Comparison of ENCODE assay signal across 8 cellular contexts in genomic region chr13:106535552-106536243, GRCh38. TPM values are rescaled to one million over a fixed set of nuclear protein-coding genes. Genes with fewer than 3 reads are reported as not detected.
A peak's percentile ranks its signal among the peaks of the same experiment; 100 is the strongest.
DNase-seq lines count a peak whose midpoint lies in the region; ATAC-seq and TF ChIP-seq lines count a peak whose summit lies in the region.

TSS of gene EFNB2 (minus strand) at chr13:106535662. CDS start at chr13:106534964, 698 bp downstream.

- H3K9me3 Mint-ChIP-seq in T-helper 2 cell treated with Interferon-gamma antibody and Interleukin-4, amounts not matched to agents 5 μg/mL and 100 μg/mL, for 36 hours, result no peaks in the 10 kb centered on the region

- H3K36me3 ChIP-seq in ascending aorta (peaks cover 0 to under 1% of the 10 kb centered on the region in 2 donors), vagina (peaks cover 0 to 10% of the 10 kb centered on the region in 2 donors)

- H3K27me3 Mint-ChIP-seq in T-helper 2 cell treated with Interferon-gamma antibody and Interleukin-4, amounts not matched to agents 5 μg/mL and 100 μg/mL, for 36 hours (ENCODE audit: low read depth), result peaks cover 38% of the 10 kb centered on the region

- H3K4me1 Mint-ChIP-seq in T-helper 2 cell treated with Interferon-gamma antibody and Interleukin-4, amounts not matched to agents 5 μg/mL and 100 μg/mL, for 36 hours (ENCODE audit: low read depth), result peaks cover 15% of the 10 kb centered on the region

- under 1% methylated on average over 102 of the region's 102 CpGs for WGBS in right cardiac atrium

- no peaks in the 10 kb centered on the region for H3K4me1 ChIP-seq in ascending aorta
- H3K4me1 ChIP-seq in right cardiac atrium (ENCODE audit: control insufficient read depth, insufficient read depth, low read length), result peaks cover 2% of the 10 kb centered on the region
- H3K4me1 ChIP-seq in vagina, result peaks cover 26% of the 10 kb centered on the region

- TF ChIP-seq CTCF in GM13976 (IDR thresholded peaks at IDR 0.05; ENCODE audit: borderline replicate concordance, control extremely low read depth, extremely low read depth, insufficient read depth, missing control alignments) (no peak), ascending aorta (IDR thresholded peaks at IDR 0.05) (no peak), vagina (IDR thresholded peaks at IDR 0.05) (no peak)

- intact Hi-C loops in ascending aorta (cut with DNase I), result loop anchor here (1.0 to 10.0 kb wide), 8 partner anchors 32 to 1761 kb away; no protein-coding TSS in a partner anchor
- intact Hi-C loops in right cardiac atrium (cut with DNase I), result loop anchor here in 2 of 4 donors (5.0 to 10.0 kb wide), 3 partner anchors 382 to 1961 kb away; no protein-coding TSS in a partner anchor
- intact Hi-C loops in vagina (cut with DNase I), result loop anchor here (10.0 kb wide), 1 partner anchor 379 kb away; no protein-coding TSS in a partner anchor

- TF ChIP-seq POLR2A in vagina (IDR thresholded peaks at IDR 0.05), result peak; percentile 91 to 93

- in situ Hi-C loops in GM13976 (cut with MboI; ENCODE audit: low sequenced_read_pairs, unreplicated experiment), result loop anchor here (25.0 kb wide), 1 partner anchor 448 kb away; no protein-coding TSS in a partner anchor

- H3K4me3 ChIP-seq in ascending aorta (peak within 1 kb of the TSS; percentile 79 to 98), right cardiac atrium (ENCODE audit: low read length) (peak within 1 kb of the TSS; percentile 88), vagina (peak within 1 kb of the TSS; percentile 74 to 83)

- H3K27ac Mint-ChIP-seq in T-helper 2 cell treated with Interferon-gamma antibody and Interleukin-4, amounts not matched to agents 5 μg/mL and 100 μg/mL, for 36 hours, result peak within 1 kb of the TSS; percentile 62

- H3K27ac ChIP-seq in ascending aorta (peak within 1 kb of the TSS; percentile 90 to 97), right cardiac atrium (ENCODE audit: low read length) (peak within 1 kb of the TSS; percentile 65), vagina (peak within 1 kb of the TSS; percentile 95)

- ATAC-seq in HG02759 (IDR thresholded peaks at IDR 0.05; ENCODE audit: unreplicated experiment) (peak; percentile 94), right cardiac atrium (peak; percentile 92 to 96)

- H3K27me3 ChIP-seq in ascending aorta (no peaks in the 10 kb centered on the region), right cardiac atrium (ENCODE audit: control insufficient read depth, insufficient read depth) (no peaks in the 10 kb centered on the region), vagina (no peaks in the 10 kb centered on the region)

- H3K9me3 ChIP-seq in ascending aorta (no peaks in the 10 kb centered on the region), right cardiac atrium (ENCODE audit: control insufficient read depth, low read length) (no peaks in the 10 kb centered on the region), vagina (no peaks in the 10 kb centered on the region)

- peak; percentile 98 for DNase-seq in GM13976 (ENCODE audit: low spot score)
- DNase-seq in NCI-H1417 (lab: John Stamatoyannopoulos, UW), result peak; percentile 97 to 100 (median 99)
- peak; percentile 91 for DNase-seq in T-helper 2 cell treated with Interferon-gamma antibody and Interleukin-4, amounts not matched to agents 5 μg/mL and 100 μg/mL, for 36 hours (ENCODE audit: low spot score)
- peak; percentile 64 to 93 for DNase-seq in ascending aorta (ENCODE audit: low spot score in 2 of 2)
- DNase-seq in right cardiac atrium, result peak; percentile 90 to 95 (median 95)
- peak; percentile 94 for DNase-seq in putamen (ENCODE audit: low spot score)
- no peak for DNase-seq in vagina (ENCODE audit: extremely low spot score in 2 of 2)

- H3K36me3 Mint-ChIP-seq in T-helper 2 cell treated with Interferon-gamma antibody and Interleukin-4, amounts not matched to agents 5 μg/mL and 100 μg/mL, for 36 hours (ENCODE audit: low read depth), result no peaks in the 10 kb centered on the region

- peak within 1 kb of the TSS; percentile 87 for H3K4me3 Mint-ChIP-seq in T-helper 2 cell treated with Interferon-gamma antibody and Interleukin-4, amounts not matched to agents 5 μg/mL and 100 μg/mL, for 36 hours

RNA-seq across cellular contexts. Expression of gene EFNB2, which starts in this region (rescaled TPM):
- total RNA-seq in ascending aorta (38.0 TPM), right cardiac atrium (10 to 100 TPM in 3 of 4 donors, 1 to 10 TPM in 1; 9.6 to 19.4 (median 14.6) TPM), vagina (17.9 TPM)
- 10.7 TPM for polyA plus RNA-seq in right cardiac atrium

Comparison
In these comparisons a context has a peak if more than half of its experiments do, and no peak if none do; other contexts are left out.
1. DNase-seq: peak in GM13976 (single experiment), NCI-H1417 (3 of 3), T-helper 2 cell treated with Interferon-gamma antibody and Interleukin-4, amounts not matched to agents 5 μg/mL and 100 μg/mL, for 36 hours (single experiment), ascending aorta (2 of 2), right cardiac atrium (3 of 3) and putamen (single experiment); none in vagina (0 of 2).
2. Peak in every context shown above with its lines, with median percentiles within 50 percentile points of each other: H3K27ac ChIP-seq and H3K4me3 ChIP-seq.